Comparison of ENCODE assay signal across 8 cellular contexts in genomic region chrX:100615015-100615414, GRCh38. TPM values are rescaled to one million over a fixed set of nuclear protein-coding genes. Genes with fewer than 3 reads are reported as not detected.
DNase-seq lines count a peak whose midpoint lies in the region; ATAC-seq and TF ChIP-seq lines count a peak whose summit lies in the region.

No MANE protein-coding gene starts in this region.

- no peaks in the 10 kb centered on the region for H3K36me3 Mint-ChIP-seq in activated B cell treated with CpG ODN at 0.5 μM for 24 hours (ENCODE audit: low read depth)

- DNase-seq in heart left ventricle (peak in 1 of 5 donors; percentile 6), cardiac septum (ENCODE audit: low spot score) (no peak), HuH-7.5 (ENCODE audit: low spot score) (peak; percentile 10), activated B cell treated with CpG ODN at 0.5 μM for 24 hours (no peak), kidney tubule cell (ENCODE audit: low spot score) (peak; percentile 74), activated T-cell treated with anti-CD3 and anti-CD28 coated beads for 4 hours (no peak)
- DNase-seq in activated effector memory CD4-positive, alpha-beta T cell treated with anti-CD3 and anti-CD28 coated beads, Interleukin-2, amount 50 U/mL, for 16 hours, result no peak

- H3K27me3 ChIP-seq in heart left ventricle, result peaks cover 0 to 40% (median 0%) of the 10 kb centered on the region in 9 donors

- no peak for ATAC-seq in heart left ventricle
- peak; percentile 100 for ATAC-seq in GM21786 (IDR thresholded peaks at IDR 0.05; ENCODE audit: unreplicated experiment)
- peak; percentile 90 for ATAC-seq in activated B cell treated with CpG ODN at 0.5 μM for 24 hours (ENCODE audit: low read depth)

- H3K27ac ChIP-seq in heart left ventricle, result no peak overlapping the region

- H3K9me3 Mint-ChIP-seq in activated B cell treated with CpG ODN at 0.5 μM for 24 hours, result no peaks in the 10 kb centered on the region

- H3K36me3 ChIP-seq in heart left ventricle, result no peaks in the 10 kb centered on the region

- peaks cover 5% of the 10 kb centered on the region for H3K4me1 Mint-ChIP-seq in activated B cell treated with CpG ODN at 0.5 μM for 24 hours

- intact Hi-C loops in heart left ventricle (cut with DNase I), result no loop called here
- intact Hi-C loops in cardiac septum (cut with DNase I), result loop anchor here (10.0 kb wide), 1 partner anchor 100 kb away; no protein-coding TSS in a partner anchor
- intact Hi-C loops in activated B cell treated with CpG ODN at 0.5 μM for 24 hours (cut with micrococcal nuclease), result loop anchor here (1.0 kb wide), 2 partner anchors 11 to 21 kb away; partner anchors contain the start of gene TSPAN6

- TF ChIP-seq CTCF in heart left ventricle (IDR thresholded peaks at IDR 0.05), result peak in 11 of 12 donors; percentile 12 to 52 (median 29)
- no peak for TF ChIP-seq CTCF in activated B cell treated with CpG ODN at 0.5 μM for 24 hours (IDR thresholded peaks at IDR 0.05)

- H3K4me1 ChIP-seq in heart left ventricle, result no peaks in the 10 kb centered on the region

- no peaks in the 10 kb centered on the region for H3K9me3 ChIP-seq in heart left ventricle

- H3K4me3 Mint-ChIP-seq in activated B cell treated with CpG ODN at 0.5 μM for 24 hours, result no peak overlapping the region

- H3K27ac Mint-ChIP-seq in activated B cell treated with CpG ODN at 0.5 μM for 24 hours, result no peak overlapping the region

- POLR2A ChIA-PET in activated B cell treated with CpG ODN at 0.5 μM for 24 hours (lab: Charles Lee), result interaction anchor here (0.6 kb wide), 1 partner anchor 8 kb away, joined by 3 read pairs; no protein-coding TSS in a partner anchor

- CTCF ChIA-PET in activated B cell treated with CpG ODN at 0.5 μM for 24 hours (lab: Charles Lee), result interaction anchor here (0.6 to 1.8 kb wide), 9 partner anchors 8 to 776 kb away, joined by 3 to 16 read pairs (median 5); partner anchors contain the start of genes RPL36A and TSPAN6

- TF ChIP-seq POLR2A in heart left ventricle (IDR thresholded peaks at IDR 0.05), result no peak

- H3K27me3 Mint-ChIP-seq in activated B cell treated with CpG ODN at 0.5 μM for 24 hours, result peaks cover 9% of the 10 kb centered on the region

- WGBS in heart left ventricle, 4 donors, result 24 to 33% (median 27%) methylated on average over 3 of the region's 3 CpGs

- H3K4me3 ChIP-seq in heart left ventricle, result no peak overlapping the region

RNA-seq across cellular contexts. Expression of gene TSPAN6, which starts 21.6 kb away (rescaled TPM):
- total RNA-seq in heart left ventricle (1 to 10 TPM; 3.2 to 9.0 (median 6.0) TPM), cardiac septum (3.0 TPM), activated B cell treated with CpG ODN at 0.5 μM for 24 hours (0.07 and 0.12 TPM in 2 replicates)
- polyA plus RNA-seq in heart left ventricle, result 1 to 10 TPM; 5.1 to 5.3 TPM

RNA-seq across cellular contexts. Expression of gene SRPX2, which starts 29.0 kb away (rescaled TPM):
- 10 to 100 TPM in 5 of 9 donors, 1 to 10 TPM in 4; 5.9 to 39.1 (median 16.4) TPM for total RNA-seq in heart left ventricle
- 10 to 100 TPM in 1 of 2 donors, 1 to 10 TPM in 1; 3.4 to 10.5 TPM for polyA plus RNA-seq in heart left ventricle
- total RNA-seq in cardiac septum, result 14.2 TPM
- total RNA-seq in activated B cell treated with CpG ODN at 0.5 μM for 24 hours, result not detected in 2 replicates

RNA-seq across cellular contexts. Expression of gene TNMD, which starts 30.3 kb away (rescaled TPM):
- total RNA-seq in heart left ventricle, result 1 to 10 TPM in 2 of 9 donors, under 1 TPM in 2, not detected in 5; 0.35 to 1.5 (median 0.89) TPM
- under 1 TPM; 0.08 to 0.15 TPM for polyA plus RNA-seq in heart left ventricle
- 2.6 TPM for total RNA-seq in cardiac septum
- total RNA-seq in activated B cell treated with CpG ODN at 0.5 μM for 24 hours, result not detected in 2 replicates

Comparison
In these comparisons a context has a peak if more than half of its experiments do, and no peak if none do; other contexts are left out.
1. intact Hi-C loops: an anchor here in cardiac septum (10.0 kb wide) and activated B cell treated with CpG ODN at 0.5 μM for 24 hours (1.0 kb wide); none called in heart left ventricle.
2. ATAC-seq: peak in GM21786 (single experiment) and activated B cell treated with CpG ODN at 0.5 μM for 24 hours (single experiment); none in heart left ventricle (0 of 4).
3. DNase-seq: peak in HuH-7.5 (single experiment) and kidney tubule cell (single experiment); none in cardiac septum (single experiment), activated B cell treated with CpG ODN at 0.5 μM for 24 hours (single experiment), activated effector memory CD4-positive, alpha-beta T cell treated with anti-CD3 and anti-CD28 coated beads, Interleukin-2, amount 50 U/mL, for 16 hours (single experiment) and activated T-cell treated with anti-CD3 and anti-CD28 coated beads for 4 hours (single experiment).